Comparison of ENCODE assay signal across 16 cellular contexts in the genomic region with DNA sequence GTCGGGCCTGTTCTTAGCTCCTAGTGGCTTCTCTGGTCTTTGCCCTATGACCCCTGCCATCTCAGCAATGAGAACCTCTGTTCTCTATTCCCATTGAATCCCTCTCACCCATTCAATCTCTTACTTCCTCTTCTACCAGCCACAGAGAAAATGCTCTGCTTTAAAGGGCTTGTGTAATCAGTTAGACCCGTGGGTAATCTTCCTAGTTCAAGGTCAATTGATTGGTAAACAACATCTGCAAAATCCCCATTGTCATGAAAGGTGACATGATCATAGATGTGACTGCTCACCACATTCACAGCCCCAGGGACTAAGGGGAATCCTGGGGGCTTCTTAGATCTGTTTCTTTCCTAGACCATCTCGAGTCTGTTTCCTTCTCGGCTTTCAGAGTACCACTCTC. TPM values are rescaled to one million over a fixed set of nuclear protein-coding genes. Genes with fewer than 3 reads are reported as not detected.
DNase-seq lines count a peak whose midpoint lies in the region; ATAC-seq, FAIRE-seq and TF ChIP-seq lines count a peak whose summit lies in the region.
"Had no signal": no experiment of that assay in that cellular context is flagged by ENCODE, and none has a peak within 500 bp of the region (broad histone marks: within the 10 kb centered on the region; RNA-seq: fewer than 3 reads in every experiment).

No MANE protein-coding gene starts in this region.

- H3K56ac ChIP-seq in mesendoderm (ENCODE audit: low read length): no peak overlapping the region

- H4K5ac ChIP-seq in mesendoderm (ENCODE audit: low read length): no peak overlapping the region

- no peak overlapping the region for H3K27ac ChIP-seq in mesendoderm (ENCODE audit: low read depth, low read length)
- H3K27ac ChIP-seq: lower lobe of right lung, pancreas, SK-N-MC had no signal

- H2BK5ac ChIP-seq in mesendoderm (ENCODE audit: low read length): no peak overlapping the region

- no CpG with 5 or more reads among the region's 4 CpGs for WGBS in mesendoderm (ENCODE audit: extremely low coverage, insufficient coverage, low lambda C conversion rate)

- FAIRE-seq in GM12891 (lab: Jason Lieb, UNC): peak; percentile 71
- FAIRE-seq: pancreas had no signal

- peaks cover 2% of the 10 kb centered on the region for H3K4me1 ChIP-seq in mesendoderm (ENCODE audit: control insufficient read depth, low read depth, low read length)
- H3K4me1 ChIP-seq: lower lobe of right lung, pancreas had no signal

- no peaks in the 10 kb centered on the region for H3K79me2 ChIP-seq in mesendoderm (ENCODE audit: control insufficient read depth, insufficient read depth, low read length)

- no peak overlapping the region for H3K4me3 ChIP-seq in mesendoderm (ENCODE audit: low read length)
- H3K4me3 ChIP-seq: lower lobe of right lung, pancreas, SK-N-MC had no signal

- H3K27me3 ChIP-seq in mesendoderm (ENCODE audit: insufficient read depth, low read length, poor library complexity): no peaks in the 10 kb centered on the region
- H3K27me3 ChIP-seq: pancreas had no signal

- no peak overlapping the region for H3K9ac ChIP-seq in mesendoderm (ENCODE audit: low read length)

- H3K79me1 ChIP-seq in mesendoderm (ENCODE audit: low read length): no peaks in the 10 kb centered on the region

- no peak overlapping the region for H3K18ac ChIP-seq in mesendoderm (ENCODE audit: low read length)

- no peak overlapping the region for H2BK120ac ChIP-seq in mesendoderm (ENCODE audit: low read depth, low read length)

- ATAC-seq in GM19043 (IDR thresholded peaks at IDR 0.05; ENCODE audit: low read depth, unreplicated experiment) (peak; percentile 60), HG03135 (IDR thresholded peaks at IDR 0.05; ENCODE audit: unreplicated experiment) (peak; percentile 55)
- ATAC-seq: activated CD4-positive, CD25-positive, alpha-beta regulatory T cell treated with anti-CD3 and anti-CD28 coated beads, Interleukin-2, amount 50 U/mL, for 24 hours; CD8-positive, alpha-beta T cell; lower lobe of right lung had no signal

- DNase-seq in GM12891 (ENCODE audit: insufficient read length, low spot score) (no peak), RPMI8226 (peak; percentile 15), DMS 273 (lab: John Stamatoyannopoulos, UW; ENCODE audit: unreplicated experiment) (no peak), superior temporal gyrus (ENCODE audit: extremely low spot score) (no peak), mesendoderm (no peak)
- no peak for DNase-seq in stimulated activated CD4-positive, alpha-beta T cell treated with anti-CD3 and anti-CD28 coated beads, Interleukin-12 subunit alpha, Interleukin-12 subunit beta, amount 100 ng/mL, for 4 hours
- DNase-seq: activated effector memory CD4-positive, alpha-beta T cell treated with Interleukin-2 at 50 U/mL for 16 hours; CD8-positive, alpha-beta T cell; hypothalamus; lower lobe of right lung; NCI-H510A; pancreas had no signal

- no peaks in the 10 kb centered on the region for H3K36me3 ChIP-seq in mesendoderm (ENCODE audit: control insufficient read depth, insufficient read depth, low read length)
- H3K36me3 ChIP-seq: lower lobe of right lung, pancreas had no signal

- H3K4ac ChIP-seq in mesendoderm (ENCODE audit: low read depth, low read length): no peak overlapping the region

- no peak overlapping the region for H3K4me2 ChIP-seq in mesendoderm (ENCODE audit: low read length)

- H3K23ac ChIP-seq in mesendoderm (ENCODE audit: low read length): no peak overlapping the region

- TF ChIP-seq POLR2A in GM12891 (IDR thresholded peaks at IDR 0.05; ENCODE audit: low read depth, low read length): no peak

- H2BK15ac ChIP-seq in mesendoderm (replicated peaks; ENCODE audit: low read depth): no peak overlapping the region

- H2AK5ac ChIP-seq in mesendoderm (ENCODE audit: low read length): no peak overlapping the region

- H4K8ac ChIP-seq in mesendoderm (ENCODE audit: low read depth, low read length): no peak overlapping the region

TF ChIP-seq in GM12891, 5 proteins besides CTCF, POLR2A, EP300 and RAD21:
- no peak for TF ChIP-seq PAX5 (IDR thresholded peaks at IDR 0.05; ENCODE audit: insufficient read depth, low read length, severe bottlenecking)
- 0 out of 2 replicates have a peak, but pooled peaks have one; percentile 36 for TF ChIP-seq POU2F2 (IDR thresholded peaks at IDR 0.05; ENCODE audit: low read depth, low read length)
- TF ChIP-seq SPI1 (IDR thresholded peaks at IDR 0.05; ENCODE audit: low read depth, low read length): peak; percentile 16; the same call in 1 of the 2 replicates

RNA-seq across cellular contexts. Expression of a gene that starts 7.2 kb away (rescaled TPM):
- polyA plus RNA-seq in GM12891 (2012; ENCODE audit: low read depth, missing spikeins): 0.06 TPM
- polyA plus RNA-seq in mesendoderm (2013, experiment 1 of 2): not detected
- not detected for polyA plus RNA-seq in mesendoderm (2013, experiment 2 of 2)
- polyA plus RNA-seq: pancreas had no signal

RNA-seq across cellular contexts. Expression of a gene that starts 13.6 kb away (rescaled TPM):
- polyA plus RNA-seq in GM12891 (2012; ENCODE audit: low read depth, missing spikeins): 32.9 TPM
- 0.45 TPM for polyA plus RNA-seq in mesendoderm (2013, experiment 1 of 2)
- polyA plus RNA-seq in mesendoderm (2013, experiment 2 of 2): 0.41 TPM

RNA-seq across cellular contexts. Expression of a gene that starts 36.2 kb away (rescaled TPM):
- polyA plus RNA-seq in GM12891 (2012; ENCODE audit: low read depth, missing spikeins): 0.28 TPM
- 0.93 TPM for polyA plus RNA-seq in mesendoderm (2013, experiment 1 of 2)
- polyA plus RNA-seq in mesendoderm (2013, experiment 2 of 2): 1.1 TPM
